ENCODE assay signal across 1 cellular context in genomic region chr9:138077126-138077525, GRCh38.
TF ChIP-seq lines count a peak whose summit lies in the region.

No MANE protein-coding gene starts in this region.

TF ChIP-seq in SK-N-SH, 30 proteins besides CTCF, POLR2A, EP300 and RAD21 (continued from another document):
- TF ChIP-seq NFIC (IDR thresholded peaks at IDR 0.05; ENCODE audit: borderline replicate concordance), result no peak
- TF ChIP-seq YY1 (IDR thresholded peaks at IDR 0.05; ENCODE audit: low read depth), result no peak
- TF ChIP-seq FOXM1 (IDR thresholded peaks at IDR 0.05; ENCODE audit: low read depth), result no peak
- TF ChIP-seq, protein P1, sequence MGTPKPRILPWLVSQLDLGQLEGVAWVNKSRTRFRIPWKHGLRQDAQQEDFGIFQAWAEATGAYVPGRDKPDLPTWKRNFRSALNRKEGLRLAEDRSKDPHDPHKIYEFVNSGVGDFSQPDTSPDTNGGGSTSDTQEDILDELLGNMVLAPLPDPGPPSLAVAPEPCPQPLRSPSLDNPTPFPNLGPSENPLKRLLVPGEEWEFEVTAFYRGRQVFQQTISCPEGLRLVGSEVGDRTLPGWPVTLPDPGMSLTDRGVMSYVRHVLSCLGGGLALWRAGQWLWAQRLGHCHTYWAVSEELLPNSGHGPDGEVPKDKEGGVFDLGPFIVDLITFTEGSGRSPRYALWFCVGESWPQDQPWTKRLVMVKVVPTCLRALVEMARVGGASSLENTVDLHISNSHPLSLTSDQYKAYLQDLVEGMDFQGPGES (IDR thresholded peaks at IDR 0.05; ENCODE audit: low read depth, low read length), result no peak
- no peak for TF ChIP-seq NRF1 (IDR thresholded peaks at IDR 0.05; ENCODE audit: low read depth, low read length)
- TF ChIP-seq CHD2 (IDR thresholded peaks at IDR 0.05; ENCODE audit: low read length, partially characterized antibody), result no peak
